ENCODE assay signal across 12 cellular contexts in the genomic region with DNA sequence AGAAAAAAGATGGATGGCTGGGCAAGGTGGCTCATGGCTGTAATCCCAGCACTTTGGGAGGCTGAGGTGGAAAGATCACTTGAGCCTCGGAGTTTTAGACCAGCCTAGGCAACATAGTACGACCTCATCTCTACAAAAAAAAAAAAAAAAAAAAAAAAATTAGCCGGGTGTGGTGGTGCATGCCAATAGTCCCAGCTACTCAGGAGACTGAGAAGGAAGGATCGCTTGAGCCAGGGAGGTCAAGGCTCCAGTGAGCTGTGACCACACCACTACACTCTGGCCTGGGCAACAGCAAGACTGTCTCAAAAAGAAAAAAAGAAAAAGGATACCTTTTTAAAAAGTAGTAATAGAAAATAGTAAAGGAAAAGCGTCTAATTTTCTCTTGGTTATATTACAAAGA. TPM values are rescaled to one million over a fixed set of nuclear protein-coding genes. Genes with fewer than 3 reads are reported as not detected.
A peak's percentile ranks its signal among the peaks of the same experiment; 100 is the strongest.
DNase-seq lines count a peak whose midpoint lies in the region; ATAC-seq, FAIRE-seq and TF ChIP-seq lines count a peak whose summit lies in the region.
"Had no signal": no experiment of that assay in that cellular context is flagged by ENCODE, and none has a peak within 500 bp of the region (broad histone marks: within the 10 kb centered on the region; RNA-seq: fewer than 3 reads in every experiment).

No MANE protein-coding gene starts in this region.

- no peaks in the 10 kb centered on the region for H3K9me3 ChIP-seq in Loucy (ENCODE audit: insufficient read depth, low read depth, low read length)
- H3K9me3 ChIP-seq in small intestine (ENCODE audit: control insufficient read depth, low read depth) = no peaks in the 10 kb centered on the region

- H4K20me1 ChIP-seq in Loucy (ENCODE audit: insufficient read depth, low read length, poor library complexity, severe bottlenecking) = peaks cover 41% of the 10 kb centered on the region

- FAIRE-seq in small intestine (lab: Jason Lieb, UNC) = no peak

- H3K27me3 ChIP-seq in Loucy (ENCODE audit: insufficient read depth, low read length, poor library complexity, severe bottlenecking) (no peaks in the 10 kb centered on the region), small intestine (ENCODE audit: control insufficient read depth in 2 of 2, insufficient read depth in 2 of 2, low read length in 2 of 2) (no peaks in the 10 kb centered on the region)

- peaks cover 37% of the 10 kb centered on the region for H3K4me1 Mint-ChIP-seq in T-helper 2 cell treated with Interferon-gamma antibody and Interleukin-4, amounts not matched to agents 5 μg/mL and 100 μg/mL, for 36 hours (ENCODE audit: low read depth)
- H3K4me1 Mint-ChIP-seq in central memory CD8-positive, alpha-beta T cell = peaks cover 60% of the 10 kb centered on the region

- H3K4me3 ChIP-seq in Loucy (ENCODE audit: low read length, poor library complexity, severe bottlenecking) (peak overlapping the region; percentile 66), small intestine (ENCODE audit: low read depth in 1 of 2, low read length in 2 of 2) (no peak overlapping the region)

- peaks cover 16% of the 10 kb centered on the region for H3K36me3 Mint-ChIP-seq in T-helper 2 cell treated with Interferon-gamma antibody and Interleukin-4, amounts not matched to agents 5 μg/mL and 100 μg/mL, for 36 hours (ENCODE audit: low read depth)
- peaks cover 2% of the 10 kb centered on the region for H3K36me3 Mint-ChIP-seq in central memory CD8-positive, alpha-beta T cell (ENCODE audit: insufficient read depth)

- ATAC-seq in central memory CD8-positive, alpha-beta T cell (replicated peaks; ENCODE audit: extremely low read depth, poor library complexity, severe bottlenecking) = no peak
- ATAC-seq in HG02678 (IDR thresholded peaks at IDR 0.05; ENCODE audit: unreplicated experiment) (no peak), HG03520 (IDR thresholded peaks at IDR 0.05; ENCODE audit: unreplicated experiment) (no peak)
- ATAC-seq: esophagus mucosa had no signal

- H2AFZ ChIP-seq in Loucy (ENCODE audit: low read length) = no peak overlapping the region

- peaks cover 21% of the 10 kb centered on the region for H3K27me3 Mint-ChIP-seq in T-helper 2 cell treated with Interferon-gamma antibody and Interleukin-4, amounts not matched to agents 5 μg/mL and 100 μg/mL, for 36 hours (ENCODE audit: low read depth)
- no peaks in the 10 kb centered on the region for H3K27me3 Mint-ChIP-seq in central memory CD8-positive, alpha-beta T cell

- WGBS in small intestine, 3 donors = 37 to 56% (median 44%) methylated on average over 5 of the region's 5 CpGs

- H3K9me2 ChIP-seq in Loucy (replicated peaks; ENCODE audit: low read depth, low read length) = no peaks in the 10 kb centered on the region

- TF ChIP-seq CTCF in Loucy (conservative IDR thresholded peaks at IDR 0.05; ENCODE audit: low read length) = no peak

- DNase-seq in T-helper 2 cell treated with Interferon-gamma antibody and Interleukin-4, amounts not matched to agents 5 μg/mL and 100 μg/mL, for 36 hours (ENCODE audit: low spot score) = no peak
- DNase-seq in T-helper 2 cell = no peak
- DNase-seq in central memory CD8-positive, alpha-beta T cell (ENCODE audit: low spot score in 2 of 2) = no peak
- DNase-seq in small intestine = no peak
- no peak for DNase-seq in GF-D8 (lab: John Stamatoyannopoulos, UW)
- DNase-seq: NCI-H1105 treated with DMSO at 0.1 percent for 48 hours; NCI-H748 treated with DMSO at 0.1 percent for 48 hours; stimulated activated naive CD4-positive, alpha-beta T cell had no signal

- no peaks in the 10 kb centered on the region for H3K9me3 Mint-ChIP-seq in T-helper 2 cell treated with Interferon-gamma antibody and Interleukin-4, amounts not matched to agents 5 μg/mL and 100 μg/mL, for 36 hours
- H3K9me3 Mint-ChIP-seq in central memory CD8-positive, alpha-beta T cell = no peaks in the 10 kb centered on the region

- peaks cover 7% of the 10 kb centered on the region for H3F3A ChIP-seq in Loucy (ENCODE audit: low read depth)

- H3K27ac Mint-ChIP-seq in T-helper 2 cell treated with Interferon-gamma antibody and Interleukin-4, amounts not matched to agents 5 μg/mL and 100 μg/mL, for 36 hours = peak overlapping the region; percentile 86
- H3K27ac Mint-ChIP-seq in central memory CD8-positive, alpha-beta T cell (ENCODE audit: low read depth) = peak overlapping the region; percentile 96

- peak overlapping the region; percentile 71 for H3K4me2 ChIP-seq in Loucy (ENCODE audit: low read depth, low read length, poor library complexity, severe bottlenecking)

- H3K4me3 Mint-ChIP-seq in T-helper 2 cell treated with Interferon-gamma antibody and Interleukin-4, amounts not matched to agents 5 μg/mL and 100 μg/mL, for 36 hours = peak overlapping the region; percentile 81
- peak overlapping the region; percentile 69 for H3K4me3 Mint-ChIP-seq in central memory CD8-positive, alpha-beta T cell

- no peaks in the 10 kb centered on the region for H3K36me3 ChIP-seq in Loucy (ENCODE audit: insufficient read depth, low read length)
- no peaks in the 10 kb centered on the region for H3K36me3 ChIP-seq in small intestine (ENCODE audit: control insufficient read depth in 2 of 2, insufficient read depth in 2 of 2, low read length in 2 of 2)

- peaks cover 72% of the 10 kb centered on the region for H3K79me2 ChIP-seq in Loucy (ENCODE audit: insufficient read depth, low read length)

- H3K27ac ChIP-seq in small intestine (ENCODE audit: low read depth in 1 of 2, low read length in 1 of 2) = peak overlapping the region; percentile 48 to 61

- no peak overlapping the region for H3K9ac ChIP-seq in Loucy (ENCODE audit: low read depth, low read length, poor library complexity, severe bottlenecking)

- H3K4me1 ChIP-seq in Loucy (ENCODE audit: insufficient read depth, low read length, poor library complexity, severe bottlenecking) (peaks cover 29% of the 10 kb centered on the region), small intestine (ENCODE audit: control insufficient read depth in 2 of 2, insufficient read depth in 1 of 2, low read depth in 1 of 2, low read length in 1 of 2) (peaks cover 0 to 10% of the 10 kb centered on the region in 2 donors)

RNA-seq across cellular contexts. Expression of a gene that starts 20.7 kb away (rescaled TPM):
- 10 to 100 TPM in 2 of 3 donors, 1 to 10 TPM in 1; 8.6 to 27.3 (median 16.2) TPM for polyA plus RNA-seq in small intestine
